1 cellular context compared by ENCODE assay signal in the genomic region with DNA sequence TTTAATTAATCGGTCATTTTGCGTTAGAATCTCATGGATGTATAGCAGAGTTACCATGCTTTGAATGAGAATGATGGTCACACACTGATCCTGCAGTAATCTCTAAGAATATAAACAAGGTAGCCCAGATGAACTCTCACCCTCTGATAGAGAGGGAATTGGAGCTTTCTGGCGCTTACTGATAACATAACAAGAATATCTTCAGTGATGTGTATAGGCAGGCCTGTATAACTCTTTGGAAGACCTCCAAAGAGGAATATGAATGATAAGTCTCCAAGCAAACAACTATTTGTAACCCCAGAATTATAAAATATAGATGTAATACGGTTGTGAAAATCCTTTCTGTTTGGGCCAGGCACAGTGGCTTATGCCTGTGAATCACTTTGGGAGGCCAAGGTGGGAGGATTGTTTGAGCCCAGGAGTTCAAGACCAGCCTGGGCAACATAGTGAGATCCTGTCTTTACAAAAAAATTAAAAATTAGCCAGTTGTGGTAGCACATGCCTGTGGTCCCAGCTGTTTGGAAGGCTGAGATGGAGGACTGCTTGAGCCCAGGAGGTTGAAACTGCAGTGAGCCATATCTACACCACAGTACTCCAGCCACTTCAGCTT.
TF ChIP-seq lines count a peak whose summit lies in the region.

No MANE protein-coding gene starts in this region.

TF ChIP-seq in K562, 482 proteins besides CTCF, POLR2A, EP300 and RAD21 (continued from another document and continues in another):
- TF ChIP-seq MGA (IDR thresholded peaks at IDR 0.05) (no peak), HCFC1 (IDR thresholded peaks at IDR 0.05; ENCODE audit: low read depth, low read length) (no peak), FOXP1 (CRISPR knock-in tag; IDR thresholded peaks at IDR 0.05) (no peak), ZNF134 (CRISPR knock-in tag; conservative IDR thresholded peaks at IDR 0.05) (no peak), CBX2 (IDR thresholded peaks at IDR 0.05; ENCODE audit: insufficient read depth, low read length, poor library complexity, severe bottlenecking) (no peak), HMBOX1 (IDR thresholded peaks at IDR 0.05) (no peak), SNAPC5 (CRISPR knock-in tag; IDR thresholded peaks at IDR 0.05) (no peak), JUNB (CRISPR knock-in tag; conservative IDR thresholded peaks at IDR 0.05) (no peak), SNIP1 (IDR thresholded peaks at IDR 0.05; ENCODE audit: low read depth) (no peak), RBM17 (IDR thresholded peaks at IDR 0.05; ENCODE audit: borderline replicate concordance, low read depth, low read length) (no peak), TCF7L2 (IDR thresholded peaks at IDR 0.05; ENCODE audit: low read depth, low read length) (no peak), ARID3A (IDR thresholded peaks at IDR 0.05; ENCODE audit: borderline replicate concordance, low read depth, low read length) (peak; percentile 85; the same call in 1 of the 2 replicates), AFF1 (IDR thresholded peaks at IDR 0.05; ENCODE audit: low read depth in 1 of 2, partially characterized antibody in 2 of 2) (no peak), PURB (CRISPR knock-in tag; IDR thresholded peaks at IDR 0.05; ENCODE audit: low read depth) (no peak), NCOA1 (IDR thresholded peaks at IDR 0.05; ENCODE audit: low read depth) (no peak; the same call in 1 of the 2 replicates), BRCA1 (IDR thresholded peaks at IDR 0.05) (no peak), BRCA1 (CRISPR knock-in tag; IDR thresholded peaks at IDR 0.05) (no peak), MEF2A (IDR thresholded peaks at IDR 0.05; ENCODE audit: control insufficient read depth, low read depth, low read length) (no peak), GTF2F1 (IDR thresholded peaks at IDR 0.05; ENCODE audit: low read depth, low read length) (no peak), KHSRP (IDR thresholded peaks at IDR 0.05) (no peak), SREBF1 (IDR thresholded peaks at IDR 0.05; ENCODE audit: borderline replicate concordance, low read depth, low read length) (no peak), NFE2 (IDR thresholded peaks at IDR 0.05; ENCODE audit: low read depth) (0 out of 2 replicates have a peak, but pooled peaks have one; percentile 14), ZKSCAN1 (IDR thresholded peaks at IDR 0.05; ENCODE audit: low read depth, low read length) (no peak), KDM4B (IDR thresholded peaks at IDR 0.05; ENCODE audit: borderline replicate concordance in 2 of 2, low read depth in 1 of 2) (no peak), ZBTB5 (IDR thresholded peaks at IDR 0.05) (no peak), JUND (IDR thresholded peaks at IDR 0.05; ENCODE audit: borderline replicate concordance, low read depth, low read length) (peak; percentile 31; the same call in 1 of the 2 replicates), JUND (tag; IDR thresholded peaks at IDR 0.05; ENCODE audit: borderline replicate concordance, low read depth, low read length) (no peak; the same call in 2 of the 3 replicates), MEF2D (tag; conservative IDR thresholded peaks at IDR 0.05; ENCODE audit: low read depth) (no peak), STAT5B (CRISPR knock-in tag; IDR thresholded peaks at IDR 0.05) (no peak), ZNF699 (CRISPR knock-in tag; IDR thresholded peaks at IDR 0.05; ENCODE audit: insufficient replicate concordance) (no peak), ZNF316 (IDR thresholded peaks at IDR 0.05) (no peak), ZNF395 (CRISPR knock-in tag; IDR thresholded peaks at IDR 0.05) (no peak)
